ENCODE assay signal across 8 cellular contexts in the genomic region with DNA sequence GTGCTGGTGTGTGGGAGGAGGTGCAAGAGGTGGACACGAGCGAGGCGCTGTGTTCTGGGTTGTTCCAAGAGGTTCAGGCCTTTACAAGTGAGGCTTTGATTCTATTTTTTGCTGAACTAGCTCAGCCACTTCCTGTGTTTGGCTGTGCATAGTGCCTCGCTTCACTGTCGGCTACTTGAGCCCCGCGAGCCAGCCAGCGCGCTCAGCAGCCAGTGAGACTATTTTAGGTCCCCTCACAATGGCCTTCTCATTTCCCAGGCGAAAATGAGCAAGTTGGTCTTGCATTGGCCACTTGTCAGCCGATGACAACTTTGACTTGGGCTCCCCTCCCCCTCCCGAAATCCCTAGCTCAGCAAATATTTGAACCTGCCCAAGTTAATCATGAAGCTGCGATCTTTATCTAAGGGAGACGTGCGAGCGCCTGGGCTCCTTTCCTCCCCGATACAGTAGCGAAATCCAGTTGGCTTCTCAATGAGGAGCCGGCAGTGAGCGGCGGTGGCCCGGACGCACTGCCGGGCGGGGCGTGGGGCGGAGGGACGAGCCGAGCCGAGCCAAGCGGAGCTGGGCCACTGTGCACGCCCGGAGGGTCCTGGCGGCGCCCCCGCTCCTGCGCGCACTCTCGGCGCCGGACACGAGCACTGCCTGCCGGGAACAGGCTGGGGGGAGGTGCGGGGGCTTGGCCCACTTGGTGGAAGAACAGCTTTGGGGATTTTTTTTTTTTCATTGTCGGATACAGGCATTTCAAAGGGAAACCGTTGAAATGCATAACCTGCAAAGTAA.
DNase-seq lines count a peak whose midpoint lies in the region; ATAC-seq, FAIRE-seq and TF ChIP-seq lines count a peak whose summit lies in the region.

No MANE protein-coding gene starts in this region.

- H3K4me1 ChIP-seq in HUES6 (ENCODE audit: control insufficient read depth, insufficient read depth, low read length) (peaks cover 16% of the 10 kb centered on the region), small intestine (ENCODE audit: control insufficient read depth in 2 of 2, insufficient read depth in 1 of 2, low read depth in 1 of 2, low read length in 1 of 2) (peaks cover 6 to 26% of the 10 kb centered on the region in 2 donors)

- H3K9me3 Mint-ChIP-seq in Calu3 (ENCODE audit: low read depth, unreplicated experiment) = no peaks in the 10 kb centered on the region

- no TSS peak for BruUV-seq in Calu3 (replicated peaks; lab: Mats Ljungman, UMichigan)

- H3K27ac ChIP-seq in HUES6 (ENCODE audit: low read depth, low read length) = peak overlapping the region; percentile 4; the same call in 1 of the 2 replicates
- peak overlapping the region; percentile 97 for H3K27ac ChIP-seq in VCaP
- peak overlapping the region; percentile 89 for H3K27ac ChIP-seq in caudate nucleus (ENCODE audit: low read depth, low read length)
- H3K27ac ChIP-seq in small intestine (ENCODE audit: low read depth in 1 of 2, low read length in 1 of 2) = peak overlapping the region; percentile 89 to 90

- DNase-seq in Calu3 (peak; percentile 75), caudate nucleus (lab: John Stamatoyannopoulos, UW) (peak in 60 of 61 donors; percentile 22 to 90 (median 78)), iris pigment epithelial cell (ENCODE audit: low read depth) (peak; percentile 55), small intestine (peak; percentile 78), NCI-H2081 treated with DMSO at 0.1 percent for 48 hours (lab: John Stamatoyannopoulos, UW) (no peak)

- WGBS in small intestine, 3 donors = 1 to 2% (median 1%) methylated on average over 46 of the region's 46 CpGs

- H3K9ac ChIP-seq in HUES6 (ENCODE audit: low read length) = peak overlapping the region; percentile 55

- H3K4me1 Mint-ChIP-seq in Calu3 (ENCODE audit: low read depth, unreplicated experiment) = peaks cover 59% of the 10 kb centered on the region

- H3K36me3 Mint-ChIP-seq in Calu3 (ENCODE audit: insufficient read depth, unreplicated experiment) = peaks cover 59% of the 10 kb centered on the region

- H3K4me3 ChIP-seq in HUES6 (ENCODE audit: low read depth, low read length) = peak overlapping the region; percentile 68
- peak overlapping the region in 1 of 2 donors; percentile 77 for H3K4me3 ChIP-seq in small intestine (ENCODE audit: low read depth in 1 of 2, low read length in 2 of 2)

- TF ChIP-seq CTCF in Calu3 (IDR thresholded peaks at IDR 0.05; ENCODE audit: unreplicated experiment) (no peak), VCaP (conservative IDR thresholded peaks at IDR 0.05) (no peak)

- peak overlapping the region; percentile 84 for H3K27ac Mint-ChIP-seq in Calu3 (ENCODE audit: unreplicated experiment)

- H3K27me3 Mint-ChIP-seq in Calu3 (ENCODE audit: unreplicated experiment) = no peaks in the 10 kb centered on the region

- peak overlapping the region; percentile 79 for H3K4me3 Mint-ChIP-seq in Calu3 (ENCODE audit: low read depth, unreplicated experiment)

- H3K27me3 ChIP-seq in HUES6 (ENCODE audit: control insufficient read depth, insufficient read depth, low read length) = no peaks in the 10 kb centered on the region
- H3K27me3 ChIP-seq in small intestine (ENCODE audit: control insufficient read depth in 2 of 2, insufficient read depth in 2 of 2, low read length in 2 of 2) = no peaks in the 10 kb centered on the region

- intact Hi-C loops in Calu3 (cut with micrococcal nuclease; ENCODE audit: unreplicated experiment) = loop anchor here (1.0 to 10.0 kb wide), 8 partner anchors 44 to 719 kb away; no protein-coding TSS in a partner anchor

- no peak for FAIRE-seq in small intestine (lab: Jason Lieb, UNC)

- peak; percentile 74 for ATAC-seq in GM21367 (IDR thresholded peaks at IDR 0.05; ENCODE audit: unreplicated experiment)

- peaks cover 16% of the 10 kb centered on the region; the same call in 1 of the 2 replicates for H3K36me3 ChIP-seq in HUES6 (ENCODE audit: control insufficient read depth, insufficient read depth, low read length)
- H3K36me3 ChIP-seq in small intestine (ENCODE audit: control insufficient read depth in 2 of 2, insufficient read depth in 2 of 2, low read length in 2 of 2) = peaks cover 0 to 5% of the 10 kb centered on the region in 2 donors

- H3K9me3 ChIP-seq in HUES6 (ENCODE audit: control insufficient read depth, insufficient read depth, low read depth, low read length) = no peaks in the 10 kb centered on the region
- no peaks in the 10 kb centered on the region for H3K9me3 ChIP-seq in small intestine (ENCODE audit: control insufficient read depth, low read depth)

- CTCF ChIA-PET in Calu3 (lab: Charles Lee) = interaction anchor here (1.0 to 1.2 kb wide), 4 partner anchors 107 to 171 kb away, joined by 3 to 4 read pairs (median 4); no protein-coding TSS in a partner anchor

Comparison
In these comparisons a context has a peak if more than half of its experiments do, and no peak if none do; other contexts are left out.
1. H3K27ac ChIP-seq: peak in every context shown above with its lines; median percentile 97 in VCaP; 90 in small intestine; 89 in caudate nucleus; 4 in HUES6.